ENCODE assay signal across 8 cellular contexts in the genomic region with DNA sequence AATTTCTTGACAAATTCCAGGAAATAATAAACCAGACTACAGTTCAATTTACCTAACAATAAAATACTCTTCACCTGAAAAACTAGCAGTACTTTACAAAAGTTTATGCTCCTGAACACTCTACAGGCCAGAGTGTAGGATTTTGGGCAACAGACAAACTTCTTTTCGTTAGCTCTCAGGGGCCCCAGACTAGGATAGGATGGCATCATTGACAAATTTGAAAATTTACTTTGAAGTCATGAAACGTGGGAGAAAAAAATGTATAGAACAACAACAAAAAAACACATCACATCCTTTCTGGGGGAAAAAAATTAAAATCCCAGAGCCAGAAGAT. TPM values are rescaled to one million over a fixed set of nuclear protein-coding genes. Genes with fewer than 3 reads are reported as not detected.
DNase-seq lines count a peak whose midpoint lies in the region; ATAC-seq and TF ChIP-seq lines count a peak whose summit lies in the region.

No MANE protein-coding gene starts in this region.

- no peaks in the 10 kb centered on the region for H3K27me3 ChIP-seq in rectal smooth muscle tissue (ENCODE audit: control insufficient read depth, insufficient read depth, low read length)

- H3K4me3 Mint-ChIP-seq in T-helper 17 cell = peak overlapping the region; percentile 100

- ATAC-seq in T-helper 17 cell = no peak

- peak overlapping the region; percentile 99 for H3K27ac Mint-ChIP-seq in T-helper 17 cell

- H3K9ac ChIP-seq in rectal smooth muscle tissue (ENCODE audit: low read length) = peak overlapping the region; percentile 89

- no peak for TF ChIP-seq CTCF in fibroblast of mammary gland (conservative IDR thresholded peaks at IDR 0.05; ENCODE audit: control insufficient read depth, insufficient read depth, low read depth, low read length)

- peaks cover 30% of the 10 kb centered on the region for H3K4me1 ChIP-seq in rectal smooth muscle tissue (ENCODE audit: control insufficient read depth, insufficient read depth, low read length)

- H3K27me3 Mint-ChIP-seq in T-helper 17 cell = no peaks in the 10 kb centered on the region

- no peaks in the 10 kb centered on the region for H3K36me3 ChIP-seq in rectal smooth muscle tissue (ENCODE audit: control insufficient read depth, insufficient read depth, low read length)

- peaks cover 3% of the 10 kb centered on the region for H3K36me3 Mint-ChIP-seq in T-helper 17 cell (ENCODE audit: low read depth)

- H3K27ac ChIP-seq in rectal smooth muscle tissue (ENCODE audit: low read depth, low read length) = peak overlapping the region; percentile 95

- DNase-seq in T-helper 17 cell (no peak), fibroblast of mammary gland (ENCODE audit: low read depth) (no peak), nucleus accumbens (lab: John Stamatoyannopoulos, UW) (no peak), GM03348 (ENCODE audit: low spot score) (no peak), HUDEP-2 (lab: John Stamatoyannopoulos, UW; ENCODE audit: unreplicated experiment in 76 of 76) (no peak), COLO668 (lab: John Stamatoyannopoulos, UW; ENCODE audit: unreplicated experiment) (no peak)

- H3K9me3 ChIP-seq in T-helper 17 cell (ENCODE audit: control insufficient read depth, low read length, poor library complexity, severe bottlenecking) = no peaks in the 10 kb centered on the region

- H3K4me1 Mint-ChIP-seq in T-helper 17 cell = peaks cover 63% of the 10 kb centered on the region

- H3K4me3 ChIP-seq in GM08714 (ENCODE audit: low read length) (peak overlapping the region; percentile 91), fibroblast of mammary gland (ENCODE audit: control insufficient read depth, low read depth, low read length) (peak overlapping the region; percentile 79), rectal smooth muscle tissue (ENCODE audit: low read length) (peak overlapping the region; percentile 98)

RNA-seq across cellular contexts. Expression of a gene that starts 1.2 kb away (rescaled TPM):
- total RNA-seq in T-helper 17 cell = 100 to 1,000 TPM; 269 to 384 TPM
